Comparison of ENCODE assay signal across 1 cellular context in genomic region chr14:75063491-75064204, GRCh38.
TF ChIP-seq lines count a peak whose summit lies in the region.

Gene ACYP1, minus strand, starts transcription at chr14:75064024. Its CDS starts 471 bp downstream, at chr14:75063553.

TF ChIP-seq in GM12878, 131 proteins besides CTCF, POLR2A, EP300 and RAD21 (continued from another document and continues in another):
- TF ChIP-seq ZNF592 (IDR thresholded peaks at IDR 0.05) (no peak), RBBP5 (conservative IDR thresholded peaks at IDR 0.05) (no peak), NKRF (conservative IDR thresholded peaks at IDR 0.05) (peak; percentile 58), RAD51 (IDR thresholded peaks at IDR 0.05) (no peak), NBN (IDR thresholded peaks at IDR 0.05) (peak; percentile 65; the same call in 1 of the 2 replicates), PBX3 (IDR thresholded peaks at IDR 0.05; ENCODE audit: insufficient replicate concordance, low read depth, low read length) (peak; percentile 99), ZBTB11 (CRISPR knock-in tag; IDR thresholded peaks at IDR 0.05) (no peak), POLR2AphosphoS2 (IDR thresholded peaks at IDR 0.05; ENCODE audit: low read depth, low read length) (0 out of 2 replicates have a peak, but pooled peaks have one; percentile 48), NRF1 (conservative IDR thresholded peaks at IDR 0.05; ENCODE audit: low read depth, low read length) (no peak), SMAD1 (IDR thresholded peaks at IDR 0.05; ENCODE audit: low read depth, partially characterized antibody) (no peak), FOXM1 (IDR thresholded peaks at IDR 0.05; ENCODE audit: low read depth, low read length) (no peak), TCF12 (IDR thresholded peaks at IDR 0.05; ENCODE audit: low read depth, low read length) (no peak), EGR1 (IDR thresholded peaks at IDR 0.05; ENCODE audit: borderline replicate concordance in 1 of 2, low read depth in 2 of 2, low read length in 2 of 2) (no peak), RUNX3 (IDR thresholded peaks at IDR 0.05; ENCODE audit: low read length) (peak; percentile 36; the same call in 1 of the 2 replicates), JUND (IDR thresholded peaks at IDR 0.05; ENCODE audit: low read depth, low read length) (no peak), NFYA (IDR thresholded peaks at IDR 0.05; ENCODE audit: borderline replicate concordance, low read depth, low read length) (peak; percentile 97), SIX5 (IDR thresholded peaks at IDR 0.05; ENCODE audit: low read depth, low read length, severe bottlenecking) (no peak), CREB1 (IDR thresholded peaks at IDR 0.05; ENCODE audit: low read depth) (peak; percentile 49; the same call in 1 of the 2 replicates), SMAD5 (IDR thresholded peaks at IDR 0.05; ENCODE audit: low read depth) (no peak; the same call in 1 of the 2 replicates), NR2C1 (IDR thresholded peaks at IDR 0.05) (no peak), RB1 (IDR thresholded peaks at IDR 0.05; ENCODE audit: borderline replicate concordance) (peak; percentile 91; the same call in 1 of the 2 replicates), REST (IDR thresholded peaks at IDR 0.05; ENCODE audit: low read depth, low read length) (peak; percentile 41; the same call in 1 of the 2 replicates), IKZF1 (conservative IDR thresholded peaks at IDR 0.05) (peak; percentile 80), KLF5 (IDR thresholded peaks at IDR 0.05; ENCODE audit: partially characterized antibody) (no peak), RELA (IDR thresholded peaks at IDR 0.05; ENCODE audit: borderline replicate concordance, partially characterized antibody) (no peak), MTA2 (IDR thresholded peaks at IDR 0.05; ENCODE audit: low read depth) (no peak), IRF3 (IDR thresholded peaks at IDR 0.05) (peak; percentile 89), HDAC6 (IDR thresholded peaks at IDR 0.05; ENCODE audit: unreplicated experiment) (no peak), RFX5 (IDR thresholded peaks at IDR 0.05; ENCODE audit: low read depth, low read length) (no peak), CEBPZ (IDR thresholded peaks at IDR 0.05; ENCODE audit: low read depth, low read length) (peak; percentile 78), CHD4 (IDR thresholded peaks at IDR 0.05) (no peak), TAF1 (IDR thresholded peaks at IDR 0.05; ENCODE audit: borderline replicate concordance, low read depth, low read length) (peak; percentile 70; the same call in 1 of the 2 replicates), ZNF217 (IDR thresholded peaks at IDR 0.05) (no peak), USF2 (IDR thresholded peaks at IDR 0.05; ENCODE audit: borderline replicate concordance, low read depth, low read length) (no peak), MYB (IDR thresholded peaks at IDR 0.05; ENCODE audit: borderline replicate concordance, low read depth, low read length) (no peak; the same call in 1 of the 2 replicates), BCL11A (IDR thresholded peaks at IDR 0.05; ENCODE audit: low read depth, low read length) (no peak), ZSCAN29 (IDR thresholded peaks at IDR 0.05) (no peak), ZNF274 (IDR thresholded peaks at IDR 0.05; ENCODE audit: insufficient read depth, insufficient read length) (no peak)
- TF ChIP-seq, protein P1, sequence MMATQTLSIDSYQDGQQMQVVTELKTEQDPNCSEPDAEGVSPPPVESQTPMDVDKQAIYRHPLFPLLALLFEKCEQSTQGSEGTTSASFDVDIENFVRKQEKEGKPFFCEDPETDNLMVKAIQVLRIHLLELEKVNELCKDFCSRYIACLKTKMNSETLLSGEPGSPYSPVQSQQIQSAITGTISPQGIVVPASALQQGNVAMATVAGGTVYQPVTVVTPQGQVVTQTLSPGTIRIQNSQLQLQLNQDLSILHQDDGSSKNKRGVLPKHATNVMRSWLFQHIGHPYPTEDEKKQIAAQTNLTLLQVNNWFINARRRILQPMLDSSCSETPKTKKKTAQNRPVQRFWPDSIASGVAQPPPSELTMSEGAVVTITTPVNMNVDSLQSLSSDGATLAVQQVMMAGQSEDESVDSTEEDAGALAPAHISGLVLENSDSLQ (IDR thresholded peaks at IDR 0.05) = peak; percentile 99
